In genomic region chr1:170203693-170204092, GRCh38 we compare ENCODE assay signal across 21 cellular contexts. TPM values are rescaled to one million over a fixed set of nuclear protein-coding genes. Genes with fewer than 3 reads are reported as not detected.
"Had no signal": no experiment of that assay in that cellular context is flagged by ENCODE, and none has a peak within 500 bp of the region (broad histone marks: within the 10 kb centered on the region; RNA-seq: fewer than 3 reads in every experiment).

No MANE protein-coding gene starts in this region.

- H3K27ac ChIP-seq: colonic mucosa, epithelial cell of prostate, left lung, pancreas, right lobe of liver, stomach, thyroid gland had no signal

- H3K36me3 ChIP-seq: colonic mucosa, left lung, pancreas, right lobe of liver, stomach, thyroid gland had no signal

- DNase-seq: colonic mucosa; effector CD8-positive, alpha-beta T cell; endodermal cell; head of caudate nucleus; kidney; left cardiac atrium; naive thymus-derived CD8-positive, alpha-beta T cell; occipital lobe; pancreas; right lobe of liver; small intestine; stimulated activated CD4-positive, alpha-beta T cell treated with anti-CD3 and anti-CD28 coated beads, Interleukin-1b, Interleukin-23, amount 100 ng/mL, for 48 hours; stimulated activated CD4-positive, alpha-beta T cell treated with anti-CD3 and anti-CD28 coated beads, Interleukin-4, amount 100 ng/mL, for 24 hours; stimulated activated naive CD4-positive, alpha-beta T cell treated with Interleukin-2 at 50 U/mL for 16 hours; stomach; thyroid gland; trophoblast cell had no signal

- H3K4me1 ChIP-seq: colonic mucosa, left lung, stomach, thyroid gland had no signal

- FAIRE-seq: kidney, pancreas, small intestine had no signal

- H3K27me3 ChIP-seq: colonic mucosa, left lung, pancreas, right lobe of liver, stomach, thyroid gland had no signal

- H3K9me3 ChIP-seq: colonic mucosa, pancreas, right lobe of liver, thyroid gland had no signal

- H3K4me3 ChIP-seq: colonic mucosa, left lung, pancreas, right lobe of liver, stomach, thyroid gland had no signal

RNA-seq across cellular contexts. Expression of gene NTMT2, which starts 57.9 kb away (rescaled TPM):
- polyA plus RNA-seq: fibroblast of lung; naive thymus-derived CD8-positive, alpha-beta T cell; pancreas; small intestine; stomach; urinary bladder had no signal
